22 cellular contexts compared by ENCODE assay signal in genomic region chr6:7316658-7317533, GRCh38.
"Had no signal": no experiment of that assay in that cellular context is flagged by ENCODE, and none has a peak within 500 bp of the region (broad histone marks: within the 10 kb centered on the region; RNA-seq: fewer than 3 reads in every experiment).

No MANE protein-coding gene starts in this region.

- H3K27ac ChIP-seq: esophagus squamous epithelium, lower lobe of right lung, parathyroid adenoma, right atrium auricular region, sigmoid colon had no signal

- DNase-seq: cerebellar nuclear complex; cortex of kidney; effector memory CD8-positive, alpha-beta T cell; erythroblast; esophagus squamous epithelium; foreskin melanocyte; head of caudate nucleus; left ventricle myocardium superior; lower lobe of right lung; natural killer cell; sigmoid colon; stimulated activated CD4-positive, alpha-beta T cell treated with anti-CD3 and anti-CD28 coated beads, Interleukin-4, amount 100 ng/mL, for 4 hours; stimulated activated naive CD8-positive, alpha-beta T cell treated with anti-CD3 and anti-CD28 coated beads, Interleukin-15, Interleukin-2, amounts not matched to agents 100 U/mL and 50 U/mL, for 24 hours; substantia nigra; trophoblast cell had no signal

- H3K36me3 ChIP-seq: esophagus squamous epithelium, lower lobe of right lung, right atrium auricular region, sigmoid colon had no signal

- H3K9me3 ChIP-seq: esophagus squamous epithelium, lower lobe of right lung, right atrium auricular region, sigmoid colon had no signal

- FAIRE-seq: endometrium, keratinocyte had no signal

- H3K36me3 Mint-ChIP-seq: natural killer cell; stimulated activated memory B cell treated with anti-CD40 and anti-IgM and Interleukin-4, amounts not matched to agents 10 μg/mL and 1 μg/mL and 100 μg/mL, for 72 hours had no signal

- H3K9me3 Mint-ChIP-seq: effector memory CD8-positive, alpha-beta T cell; natural killer cell; neural crest cell; stimulated activated memory B cell treated with anti-CD40 and anti-IgM and Interleukin-4, amounts not matched to agents 10 μg/mL and 1 μg/mL and 100 μg/mL, for 72 hours had no signal

- H2AFZ ChIP-seq: parathyroid adenoma had no signal

- H3K79me2 ChIP-seq: parathyroid adenoma had no signal

- H3K9ac ChIP-seq: parathyroid adenoma had no signal

- H3K4me3 ChIP-seq: esophagus squamous epithelium, lower lobe of right lung, right atrium auricular region, sigmoid colon had no signal

- H3K27me3 Mint-ChIP-seq: effector memory CD8-positive, alpha-beta T cell; progenitor cell of endocrine pancreas; stimulated activated memory B cell treated with anti-CD40 and anti-IgM and Interleukin-4, amounts not matched to agents 10 μg/mL and 1 μg/mL and 100 μg/mL, for 72 hours had no signal

- H3K4me3 Mint-ChIP-seq: effector memory CD8-positive, alpha-beta T cell; natural killer cell; neural crest cell; stimulated activated memory B cell treated with anti-CD40 and anti-IgM and Interleukin-4, amounts not matched to agents 10 μg/mL and 1 μg/mL and 100 μg/mL, for 72 hours had no signal

- H3K4me1 ChIP-seq: parathyroid adenoma had no signal

- ATAC-seq: effector memory CD8-positive, alpha-beta T cell; left ventricle myocardium superior; lower lobe of right lung; natural killer cell; stimulated activated memory B cell treated with anti-CD40 and anti-IgM and Interleukin-4, amounts not matched to agents 10 μg/mL and 1 μg/mL and 100 μg/mL, for 72 hours; stimulated activated naive CD8-positive, alpha-beta T cell treated with anti-CD3 and anti-CD28 coated beads, Interleukin-15, Interleukin-2, amounts not matched to agents 100 U/mL and 50 U/mL, for 24 hours had no signal

- H3K27me3 ChIP-seq: esophagus squamous epithelium, right atrium auricular region, sigmoid colon had no signal

- H3K27ac Mint-ChIP-seq: natural killer cell; progenitor cell of endocrine pancreas; stimulated activated memory B cell treated with anti-CD40 and anti-IgM and Interleukin-4, amounts not matched to agents 10 μg/mL and 1 μg/mL and 100 μg/mL, for 72 hours had no signal
